24 cellular contexts compared by ENCODE assay signal in the genomic region with DNA sequence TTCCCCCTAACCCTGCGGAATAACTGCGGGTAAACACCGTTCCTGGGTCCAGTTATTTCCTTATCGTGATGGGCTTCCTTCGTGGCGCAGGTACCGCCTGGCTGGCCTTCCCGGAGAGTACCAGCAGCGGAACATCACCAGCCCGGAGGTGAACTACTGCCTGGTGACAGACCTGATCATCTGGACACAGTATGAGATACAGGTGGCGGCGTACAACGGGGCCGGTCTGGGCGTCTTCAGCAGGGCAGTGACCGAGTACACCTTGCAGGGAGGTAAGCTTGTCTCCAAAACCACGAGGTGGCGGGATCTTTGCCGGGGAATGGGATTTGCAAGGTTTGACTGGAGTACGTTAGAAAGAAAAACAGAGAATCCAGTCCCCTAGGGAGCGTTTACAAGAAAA.
"Had no signal": no experiment of that assay in that cellular context is flagged by ENCODE, and none has a peak within 500 bp of the region (broad histone marks: within the 10 kb centered on the region; RNA-seq: fewer than 3 reads in every experiment).

No MANE protein-coding gene starts in this region.

- H3K9me3 ChIP-seq: MG63 had no signal

- H3K27me3 ChIP-seq: MG63, SJSA1 had no signal

- H3K4me3 ChIP-seq: MG63, SJSA1, SK-N-MC had no signal

- H3K27ac ChIP-seq: SJSA1, SK-N-MC had no signal

- DNase-seq: IMR-90, Karpas-422, KG1, MG63, NCI-H1092, NCI-H1105 treated with DMSO at 0.1 percent for 48 hours, NCI-H1417 treated with DMSO at 0.1 percent for 48 hours, NCI-H146, NCI-H1694 treated with DMSO at 0.1 percent for 48 hours, NCI-H1930, NCI-H2081, NCI-H2107, NCI-H2171, NCI-H226, NCI-H446, NCI-H510A, NCI-H524 treated with DMSO at 0.1 percent for 48 hours, NCI-H69, NCI-H774, Right ventricle myocardium superior, RPMI8226, SIG-M5 had no signal

- H3K36me3 ChIP-seq: MG63 had no signal

- H3K4me1 ChIP-seq: SJSA1 had no signal
